Comparison of ENCODE assay signal across 1 cellular context in the genomic region with DNA sequence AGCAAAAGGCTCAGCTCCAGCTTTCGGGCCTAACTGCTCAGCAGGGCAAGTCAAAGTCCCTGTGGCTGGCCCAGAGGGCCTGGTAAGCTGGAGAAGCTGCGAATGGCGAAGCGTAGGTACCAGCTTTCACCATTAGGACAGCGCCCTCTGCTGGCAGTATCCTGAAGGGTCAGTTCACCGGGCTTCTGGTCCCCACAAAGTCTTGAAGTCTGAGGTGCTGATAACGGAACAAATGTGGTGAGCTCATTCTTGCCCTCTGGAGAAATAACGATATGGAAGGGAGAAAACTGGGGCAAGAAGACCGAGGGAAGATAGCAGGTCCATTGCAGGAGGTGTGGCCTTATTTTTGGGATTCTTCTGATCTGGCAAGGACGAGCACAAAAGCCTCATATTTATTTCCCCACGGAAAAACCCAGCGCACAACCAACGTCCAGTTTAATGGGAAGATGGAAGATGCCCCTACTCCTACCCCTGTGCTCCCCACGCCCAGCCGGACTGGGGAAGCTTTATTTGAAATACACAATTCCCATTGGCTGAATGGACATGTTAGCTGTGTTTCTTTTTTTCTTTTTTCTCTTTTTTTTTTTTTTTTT.
TF ChIP-seq lines count a peak whose summit lies in the region.

No MANE protein-coding gene starts in this region.

TF ChIP-seq in H1, 55 proteins besides CTCF, POLR2A, EP300 and RAD21:
- TF ChIP-seq TBP (IDR thresholded peaks at IDR 0.05; ENCODE audit: low read depth, low read length) (peak; percentile 22; the same call in 1 of the 2 replicates), TAF7 (optimal IDR thresholded peaks at IDR 0.05; ENCODE audit: borderline replicate concordance, low read depth, low read length) (peak; percentile 33), KDM1A (IDR thresholded peaks at IDR 0.05; ENCODE audit: borderline replicate concordance, low read length) (peak; percentile 70; the same call in 1 of the 2 replicates), CBX8 (IDR thresholded peaks at IDR 0.05; ENCODE audit: borderline replicate concordance, low read depth, low read length) (no peak), RBBP5 (IDR thresholded peaks at IDR 0.05; ENCODE audit: borderline replicate concordance, low read depth, low read length) (no peak), MAFK (IDR thresholded peaks at IDR 0.05; ENCODE audit: low read depth, low read length) (no peak), GABPA (IDR thresholded peaks at IDR 0.05; ENCODE audit: borderline replicate concordance, insufficient read depth, low read length) (peak; percentile 66; the same call in 1 of the 2 replicates), HDAC2 (IDR thresholded peaks at IDR 0.05; ENCODE audit: borderline replicate concordance in 1 of 2, low read depth in 2 of 2, low read length in 2 of 2) (0 out of 4 replicates have a peak, but pooled peaks of 1 of the 2 experiments have one; percentile 24), YY1 (IDR thresholded peaks at IDR 0.05; ENCODE audit: low read depth, low read length) (peak; percentile 76)
- TF ChIP-seq, protein P1, sequence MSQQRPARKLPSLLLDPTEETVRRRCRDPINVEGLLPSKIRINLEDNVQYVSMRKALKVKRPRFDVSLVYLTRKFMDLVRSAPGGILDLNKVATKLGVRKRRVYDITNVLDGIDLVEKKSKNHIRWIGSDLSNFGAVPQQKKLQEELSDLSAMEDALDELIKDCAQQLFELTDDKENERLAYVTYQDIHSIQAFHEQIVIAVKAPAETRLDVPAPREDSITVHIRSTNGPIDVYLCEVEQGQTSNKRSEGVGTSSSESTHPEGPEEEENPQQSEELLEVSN (IDR thresholded peaks at IDR 0.05): peak; percentile 20; the same call in 1 of the 2 replicates
- TF ChIP-seq, protein P2, sequence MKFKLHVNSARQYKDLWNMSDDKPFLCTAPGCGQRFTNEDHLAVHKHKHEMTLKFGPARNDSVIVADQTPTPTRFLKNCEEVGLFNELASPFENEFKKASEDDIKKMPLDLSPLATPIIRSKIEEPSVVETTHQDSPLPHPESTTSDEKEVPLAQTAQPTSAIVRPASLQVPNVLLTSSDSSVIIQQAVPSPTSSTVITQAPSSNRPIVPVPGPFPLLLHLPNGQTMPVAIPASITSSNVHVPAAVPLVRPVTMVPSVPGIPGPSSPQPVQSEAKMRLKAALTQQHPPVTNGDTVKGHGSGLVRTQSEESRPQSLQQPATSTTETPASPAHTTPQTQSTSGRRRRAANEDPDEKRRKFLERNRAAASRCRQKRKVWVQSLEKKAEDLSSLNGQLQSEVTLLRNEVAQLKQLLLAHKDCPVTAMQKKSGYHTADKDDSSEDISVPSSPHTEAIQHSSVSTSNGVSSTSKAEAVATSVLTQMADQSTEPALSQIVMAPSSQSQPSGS (IDR thresholded peaks at IDR 0.05; ENCODE audit: low read length): peak; percentile 72; the same call in 1 of the 2 replicates
TF ChIP-seq in H1: peak in this region for 8.
